ENCODE assay signal across 22 cellular contexts in the genomic region with DNA sequence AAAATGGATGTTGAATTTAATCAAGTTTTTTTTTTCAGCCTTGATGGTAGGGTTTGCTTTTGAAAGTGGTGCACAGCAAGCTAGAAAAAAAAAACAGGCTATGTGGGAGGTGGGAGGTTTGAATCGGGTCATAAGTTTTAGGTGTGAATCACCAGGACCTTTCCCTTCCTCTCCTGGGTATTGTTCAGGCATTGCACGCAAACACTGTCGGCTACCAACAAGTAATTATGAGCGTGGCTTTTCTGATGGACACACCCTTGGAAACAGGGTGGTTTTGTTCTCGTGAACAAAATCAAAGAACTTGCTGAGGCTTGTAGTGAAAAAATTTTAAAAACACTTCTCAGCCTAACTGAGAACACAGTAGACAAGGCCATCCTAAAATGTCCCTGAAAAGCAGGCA. TPM values are rescaled to one million over a fixed set of nuclear protein-coding genes. Genes with fewer than 3 reads are reported as not detected.
DNase-seq lines count a peak whose midpoint lies in the region; ATAC-seq, FAIRE-seq and TF ChIP-seq lines count a peak whose summit lies in the region.
"Had no signal": no experiment of that assay in that cellular context is flagged by ENCODE, and none has a peak within 500 bp of the region (broad histone marks: within the 10 kb centered on the region; RNA-seq: fewer than 3 reads in every experiment).

No MANE protein-coding gene starts in this region.

- H3K27me3 ChIP-seq in HCT116 (ENCODE audit: insufficient read depth, low read length) (no peaks in the 10 kb centered on the region), pancreas (no peaks in the 10 kb centered on the region)
- H3K27me3 ChIP-seq: ascending aorta, MG63, transverse colon had no signal

- H3K9me2 ChIP-seq in HCT116 (ENCODE audit: insufficient read depth): no peaks in the 10 kb centered on the region
- H3K9me2 ChIP-seq: SK-N-SH had no signal

- H3K4me2 ChIP-seq in HCT116 (ENCODE audit: low read length): peak overlapping the region; percentile 23; the same call in 1 of the 2 replicates
- H3K4me2 ChIP-seq: SK-N-SH had no signal

- H3K4me3 ChIP-seq in HCT116 (replicated peaks in 1 of 2; ENCODE audit: low read depth in 1 of 2, low read length in 2 of 2): no peak overlapping the region
- no peak overlapping the region for H3K4me3 ChIP-seq in pancreas
- H3K4me3 ChIP-seq: ascending aorta, MG63, psoas muscle, transverse colon had no signal

- intact Hi-C loops in HCT116 (cut with micrococcal nuclease) (no loop called here), pancreas (cut with DNase I) (no loop called here)

- peak overlapping the region; percentile 33; the same call in 1 of the 2 replicates for H3K9ac ChIP-seq in HCT116 (ENCODE audit: low read length)
- H3K9ac ChIP-seq: SK-N-SH had no signal

- 58 to 67% methylated on average over 5 of the region's 5 CpGs for WGBS in pancreas, 2 donors

- CTCF ChIA-PET in HCT116 (lab: Charles Lee): no interaction called here

- RAD21 ChIA-PET in HCT116 (lab: Charles Lee; ENCODE audit: low non-redundant PET in 1 of 2, low total read pairs in 2 of 2, uncharacterized antibody in 2 of 2, unreplicated experiment in 2 of 2): no interaction called here

- no TSS peak for BruUV-seq in HCT116 (replicated peaks; lab: Mats Ljungman, UMichigan)

- no peak for TF ChIP-seq RAD21 in HCT116 (IDR thresholded peaks at IDR 0.05; ENCODE audit: low read depth)

- FAIRE-seq in RCC 7860 (lab: Jason Lieb, UNC) (peak; percentile 52), pancreas (lab: Jason Lieb, UNC) (no peak)
- FAIRE-seq: frontal cortex, islet of Langerhans had no signal

- no peaks in the 10 kb centered on the region for H3K9me3 ChIP-seq in HCT116 (ENCODE audit: control insufficient read depth in 1 of 2, insufficient read depth in 1 of 2, low read depth in 1 of 2, low read length in 2 of 2)
- no peaks in the 10 kb centered on the region for H3K9me3 ChIP-seq in pancreas
- H3K9me3 ChIP-seq: ascending aorta, MG63, psoas muscle, SK-N-SH, transverse colon had no signal

- DNase-seq in HCT116 (ENCODE audit: low read depth, low spot score) (no peak), RCC 7860 (ENCODE audit: low spot score) (no peak), renal cortical epithelial cell (ENCODE audit: low read depth) (peak; percentile 89), retina (no peak), pancreas (no peak), UCSD-AML1 (lab: John Stamatoyannopoulos, UW; ENCODE audit: unreplicated experiment) (no peak)
- no peak for DNase-seq in stimulated activated naive CD4-positive, alpha-beta T cell (lab: John Stamatoyannopoulos, UW)
- DNase-seq: activated effector memory CD4-positive, alpha-beta T cell treated with anti-CD3 and anti-CD28 coated beads, Interleukin-2, amount 50 U/mL, for 16 hours; C1 segment of cervical spinal cord; DND-41; MG63; psoas muscle; SK-N-SH; stimulated activated CD4-positive, alpha-beta T cell treated with anti-CD3 and anti-CD28 coated beads, Interleukin-2, amount 100 ng/mL, for 24 hours; stimulated activated CD8-positive, alpha-beta memory T cell treated with anti-CD3 and anti-CD28 coated beads, Interleukin-4, amount 100 ng/mL, for 48 hours; transverse colon; WERI-Rb-1 had no signal

- ATAC-seq in HCT116 (peak; percentile 54), esophagus mucosa (peak; percentile 94), pancreas (no peak)
- ATAC-seq: psoas muscle had no signal

- no peak for TF ChIP-seq POLR2A in HCT116 (IDR thresholded peaks at IDR 0.05; ENCODE audit: borderline replicate concordance, extremely low read depth, insufficient read depth, insufficient read length)

- H4K20me1 ChIP-seq in HCT116 (ENCODE audit: insufficient read depth): no peaks in the 10 kb centered on the region

- H3K4me1 ChIP-seq in HCT116 (ENCODE audit: control insufficient read depth in 1 of 2, insufficient read depth in 2 of 2, low read length in 2 of 2): peaks cover 0 to 12% of the 10 kb centered on the region in 2 experiments; a peak in 1 of 4 replicates
- no peaks in the 10 kb centered on the region for H3K4me1 ChIP-seq in pancreas
- H3K4me1 ChIP-seq: ascending aorta, psoas muscle, transverse colon had no signal

- H3K36me3 ChIP-seq in HCT116 (ENCODE audit: control insufficient read depth in 1 of 2, insufficient read depth in 2 of 2, low read length in 2 of 2) (no peaks in the 10 kb centered on the region), pancreas (no peaks in the 10 kb centered on the region)
- H3K36me3 ChIP-seq: MG63, transverse colon, WERI-Rb-1 had no signal

- POLR2A ChIA-PET in HCT116 (lab: Charles Lee): no interaction called here

- no peaks in the 10 kb centered on the region for H3K79me2 ChIP-seq in HCT116 (ENCODE audit: insufficient read depth, low read length)

- no peak for TF ChIP-seq CTCF in HCT116 (IDR thresholded peaks at IDR 0.05 in 2 of 3, conservative IDR thresholded peaks at IDR 0.05 in 1 of 3; ENCODE audit: borderline replicate concordance in 1 of 3, insufficient read depth in 1 of 3, low read depth in 2 of 3, low read length in 2 of 3)
- no peak for TF ChIP-seq CTCF in pancreas (IDR thresholded peaks at IDR 0.05)

- H2AFZ ChIP-seq in HCT116 (ENCODE audit: low read depth, low read length, poor library complexity, severe bottlenecking): no peak overlapping the region

- H3K27ac ChIP-seq in HCT116 (ENCODE audit: low read depth, low read length): peak overlapping the region; percentile 48; the same call in 1 of the 2 replicates
- no peak overlapping the region for H3K27ac ChIP-seq in pancreas
- H3K27ac ChIP-seq: ascending aorta, psoas muscle, transverse colon, WERI-Rb-1 had no signal

TF ChIP-seq in HCT116, 20 proteins besides CTCF, POLR2A, EP300 and RAD21:
- no peak for TF ChIP-seq ELF1 (IDR thresholded peaks at IDR 0.05; ENCODE audit: borderline replicate concordance, low read depth)
- no peak for TF ChIP-seq EZH2phosphoT487 (IDR thresholded peaks at IDR 0.05; ENCODE audit: borderline replicate concordance)
- TF ChIP-seq, protein P1, sequence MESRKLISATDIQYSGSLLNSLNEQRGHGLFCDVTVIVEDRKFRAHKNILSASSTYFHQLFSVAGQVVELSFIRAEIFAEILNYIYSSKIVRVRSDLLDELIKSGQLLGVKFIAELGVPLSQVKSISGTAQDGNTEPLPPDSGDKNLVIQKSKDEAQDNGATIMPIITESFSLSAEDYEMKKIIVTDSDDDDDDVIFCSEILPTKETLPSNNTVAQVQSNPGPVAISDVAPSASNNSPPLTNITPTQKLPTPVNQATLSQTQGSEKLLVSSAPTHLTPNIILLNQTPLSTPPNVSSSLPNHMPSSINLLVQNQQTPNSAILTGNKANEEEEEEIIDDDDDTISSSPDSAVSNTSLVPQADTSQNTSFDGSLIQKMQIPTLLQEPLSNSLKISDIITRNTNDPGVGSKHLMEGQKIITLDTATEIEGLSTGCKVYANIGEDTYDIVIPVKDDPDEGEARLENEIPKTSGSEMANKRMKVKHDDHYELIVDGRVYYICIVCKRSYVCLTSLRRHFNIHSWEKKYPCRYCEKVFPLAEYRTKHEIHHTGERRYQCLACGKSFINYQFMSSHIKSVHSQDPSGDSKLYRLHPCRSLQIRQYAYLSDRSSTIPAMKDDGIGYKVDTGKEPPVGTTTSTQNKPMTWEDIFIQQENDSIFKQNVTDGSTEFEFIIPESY (IDR thresholded peaks at IDR 0.05; ENCODE audit: extremely low read depth, insufficient replicate concordance, low read length): no peak
- TF ChIP-seq, protein P2, sequence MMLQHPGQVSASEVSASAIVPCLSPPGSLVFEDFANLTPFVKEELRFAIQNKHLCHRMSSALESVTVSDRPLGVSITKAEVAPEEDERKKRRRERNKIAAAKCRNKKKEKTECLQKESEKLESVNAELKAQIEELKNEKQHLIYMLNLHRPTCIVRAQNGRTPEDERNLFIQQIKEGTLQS (IDR thresholded peaks at IDR 0.05): no peak
- TF ChIP-seq TCF7L2 (IDR thresholded peaks at IDR 0.05; ENCODE audit: borderline replicate concordance, extremely low read depth, insufficient read depth, insufficient read length): no peak

RNA-seq across cellular contexts. Expression of gene PIR, which starts 18.1 kb away (rescaled TPM):
- 27.5 TPM for total RNA-seq in HCT116 (2021; ENCODE audit: unreplicated experiment)
- 11.0 and 14.0 TPM in 2 replicates for polyA plus RNA-seq in HCT116 (2012)
- total RNA-seq in esophagus mucosa: 25.5 TPM
- total RNA-seq in renal cortical epithelial cell: 4.2 and 6.3 TPM in 2 replicates
- 1 to 10 TPM; 1.1 to 2.4 (median 1.7) TPM for total RNA-seq in pancreas
- polyA plus RNA-seq in pancreas: 1 to 10 TPM; 3.0 to 7.0 TPM

RNA-seq across cellular contexts. Expression of gene BMX, which starts 25.6 kb away (rescaled TPM):
- total RNA-seq in HCT116 (2021; ENCODE audit: unreplicated experiment) (not detected), esophagus mucosa (1.0 TPM), renal cortical epithelial cell (0.15 and 0.35 TPM in 2 replicates), pancreas (1 to 10 TPM in 1 of 6 donors, under 1 TPM in 5; 0.28 to 3.2 (median 0.48) TPM)
- polyA plus RNA-seq in HCT116 (2012): not detected in 2 replicates
- under 1 TPM; 0.27 to 0.73 TPM for polyA plus RNA-seq in pancreas
- total RNA-seq: myocyte had no signal
- polyA plus RNA-seq: SK-N-SH had no signal

Comparison
In these comparisons a context has a peak if more than half of its experiments do, and no peak if none do; other contexts are left out.
1. ATAC-seq: peak in HCT116 (single experiment) and esophagus mucosa (single experiment); none in pancreas (0 of 4).